26 cellular contexts compared by ENCODE assay signal in the genomic region with DNA sequence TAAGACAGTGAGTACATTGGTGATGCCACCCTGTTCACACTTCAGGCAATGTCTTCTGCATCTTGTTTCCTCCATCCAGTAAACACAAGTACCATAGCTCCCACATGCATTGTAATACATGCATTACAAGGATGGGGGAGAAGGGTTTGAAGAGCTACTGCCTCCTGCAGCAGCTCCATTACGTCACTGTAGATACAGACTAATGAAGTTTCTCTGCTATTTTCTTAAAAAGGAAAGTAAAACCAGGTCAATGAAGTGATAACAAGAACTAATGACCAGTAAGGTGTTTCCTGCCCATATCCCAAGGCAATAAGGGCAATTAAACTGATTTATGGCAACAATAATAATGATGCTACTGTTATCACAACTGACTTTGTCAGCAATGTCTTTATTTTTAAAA. TPM values are rescaled to one million over a fixed set of nuclear protein-coding genes. Genes with fewer than 3 reads are reported as not detected.
"Had no signal": no experiment of that assay in that cellular context is flagged by ENCODE, and none has a peak within 500 bp of the region (broad histone marks: within the 10 kb centered on the region; RNA-seq: fewer than 3 reads in every experiment).

No MANE protein-coding gene starts in this region.

- H3K4me1 ChIP-seq: adrenal gland, Peyer's patch had no signal

- H3K9me2 ChIP-seq: SK-N-SH had no signal

- H3K9ac ChIP-seq: SK-N-SH had no signal

- H3K4me2 ChIP-seq: SK-N-SH had no signal

- H3K27ac ChIP-seq: adrenal gland, Peyer's patch, RWPE1, SJCRH30, WERI-Rb-1 had no signal

- H3K36me3 ChIP-seq: adrenal gland, Peyer's patch, SJCRH30, WERI-Rb-1 had no signal

- H3K27me3 ChIP-seq: adrenal gland, Peyer's patch, SJCRH30 had no signal

- H3K9me3 ChIP-seq: adrenal gland, Peyer's patch, SK-N-SH had no signal

- ATAC-seq: activated CD4-positive, CD25-positive, alpha-beta regulatory T cell treated with anti-CD3 and anti-CD28 coated beads, Interleukin-2, amount 50 U/mL, for 24 hours; activated CD8-positive, alpha-beta T cell treated with anti-CD3 and anti-CD28 coated beads for 36 hours had no signal

- DNase-seq: activated CD4-positive, alpha-beta T cell treated with anti-CD3 and anti-CD28 coated beads for 4 hours; activated CD8-positive, alpha-beta memory T cell treated with anti-CD3 and anti-CD28 coated beads, Interleukin-2, amount 50 U/mL, for 48 hours; activated CD8-positive, alpha-beta T cell treated with anti-CD3 and anti-CD28 coated beads for 36 hours; activated naive CD4-positive, alpha-beta T cell treated with anti-CD3 and anti-CD28 coated beads, Interleukin-2, amount 50 U/mL, for 16 hours; activated naive CD8-positive, alpha-beta T cell treated with anti-CD3 and anti-CD28 coated beads, Interleukin-2, amount 10 ng/mL, durations not matched to agents 7 days and 5 days; activated T-cell treated with anti-CD3 and anti-CD28 coated beads, Interleukin-2, amount 50 U/mL, for 1 hour; adrenal gland; anterior cingulate cortex; cerebellar nuclear complex; NCI-H1417; NCI-H2029; NCI-H2107; NCI-H345; NCI-H510A; NCI-H526 treated with DMSO at 0.1 percent for 48 hours; NCI-H82; NK-92 treated with Interleukin-12 subunit alpha and Interleukin-12 subunit beta, amount 100 ng/mL, for 24 hours; Peyer's patch; Right ventricle myocardium superior; SJCRH30; SK-N-SH; T-helper 1 cell; WERI-Rb-1 had no signal

- H3K4me3 ChIP-seq: adrenal gland, Peyer's patch, SJCRH30 had no signal

RNA-seq across cellular contexts. Expression of a gene that starts 48.4 kb away (rescaled TPM):
- total RNA-seq: T-helper 2 cell treated with Interferon-gamma antibody and Interleukin-4, amounts not matched to agents 100 ng/mL and 5 ng/mL, for 36 hours had no signal
